Comparison of ENCODE assay signal across 9 cellular contexts in genomic region chr12:131783915-131784541, GRCh38. TPM values are rescaled to one million over a fixed set of nuclear protein-coding genes. Genes with fewer than 3 reads are reported as not detected.
DNase-seq lines count a peak whose midpoint lies in the region; ATAC-seq and TF ChIP-seq lines count a peak whose summit lies in the region.
"Had no signal": no experiment of that assay in that cellular context is flagged by ENCODE, and none has a peak within 500 bp of the region (broad histone marks: within the 10 kb centered on the region; RNA-seq: fewer than 3 reads in every experiment).

No MANE protein-coding gene starts in this region.

- peaks cover 29 to 69% (median 63%) of the 10 kb centered on the region in 10 experiments for H3K4me1 ChIP-seq in BLaER1 treated with 17β-estradiol and CSF1 and Interleukin-3, amounts not matched to agents 10 nM and 100 nM
- peaks cover 2% of the 10 kb centered on the region for H3K4me1 ChIP-seq in NT2/D1 (ENCODE audit: insufficient read depth, insufficient read length)
- H3K4me1 ChIP-seq in fibroblast of lung (ENCODE audit: control insufficient read depth, extremely low read depth, insufficient read depth, low read length) = peaks cover 2% of the 10 kb centered on the region
- no peaks in the 10 kb centered on the region for H3K4me1 ChIP-seq in prostate gland (replicated peaks)

- H3K9me3 Mint-ChIP-seq in activated CD4-positive, alpha-beta T cell treated with anti-CD3 and anti-CD28 coated beads, Interleukin-2, amount 10 ng/mL, durations not matched to agents 24 days and 14 days = no peaks in the 10 kb centered on the region
- H3K9me3 Mint-ChIP-seq: IgD-negative memory B cell had no signal

- H3K79me2 ChIP-seq in fibroblast of lung (ENCODE audit: control insufficient read depth, insufficient read depth, low read length) = no peaks in the 10 kb centered on the region

- intact Hi-C loops in activated CD4-positive, alpha-beta T cell treated with anti-CD3 and anti-CD28 coated beads, Interleukin-2, amount 10 ng/mL, durations not matched to agents 24 days and 14 days (cut with micrococcal nuclease) = no loop called here
- intact Hi-C loops in prostate gland (cut with DNase I) = no loop called here

- H4K20me1 ChIP-seq in BLaER1 treated with 17β-estradiol and CSF1 and Interleukin-3, amounts not matched to agents 10 nM and 100 nM = peaks cover 0 to 25% (median 0%) of the 10 kb centered on the region in 11 experiments; a peak in 9 of 22 replicates
- H4K20me1 ChIP-seq in fibroblast of lung (ENCODE audit: control insufficient read depth, extremely low read depth, insufficient read depth, low read length) = no peaks in the 10 kb centered on the region

- no peak overlapping the region for H3K27ac Mint-ChIP-seq in activated CD4-positive, alpha-beta T cell treated with anti-CD3 and anti-CD28 coated beads, Interleukin-2, amount 10 ng/mL, durations not matched to agents 24 days and 14 days

- no peak for TF ChIP-seq POLR2A in prostate gland (IDR thresholded peaks at IDR 0.05)

- peaks cover 36% of the 10 kb centered on the region for H3K36me3 Mint-ChIP-seq in activated CD4-positive, alpha-beta T cell treated with anti-CD3 and anti-CD28 coated beads, Interleukin-2, amount 10 ng/mL, durations not matched to agents 24 days and 14 days (ENCODE audit: low read depth)
- H3K36me3 Mint-ChIP-seq: IgD-negative memory B cell had no signal

- ATAC-seq in GM21786 (IDR thresholded peaks at IDR 0.05; ENCODE audit: unreplicated experiment) = peak; percentile 83

- H3K4me3 Mint-ChIP-seq in activated CD4-positive, alpha-beta T cell treated with anti-CD3 and anti-CD28 coated beads, Interleukin-2, amount 10 ng/mL, durations not matched to agents 24 days and 14 days = no peak overlapping the region

- 55% methylated on average over 10 of the region's 10 CpGs for WGBS in prostate gland

- H3K9me3 ChIP-seq in BLaER1 treated with 17β-estradiol and CSF1 and Interleukin-3, amounts not matched to agents 10 nM and 100 nM (replicated peaks in 1 of 11) = peaks cover 0 to 2% (median 0%) of the 10 kb centered on the region in 11 experiments; a peak in 2 of 22 replicates
- H3K9me3 ChIP-seq in NT2/D1 (ENCODE audit: insufficient read depth, low read length) (no peaks in the 10 kb centered on the region), fibroblast of lung (ENCODE audit: control insufficient read depth, insufficient read depth, low read depth, low read length) (no peaks in the 10 kb centered on the region), prostate gland (no peaks in the 10 kb centered on the region)

- DNase-seq in NT2/D1 (ENCODE audit: low read depth, low spot score) = peak; percentile 25
- peak; percentile 82 to 89 for DNase-seq in fibroblast of lung (ENCODE audit: low read depth in 2 of 2)
- no peak for DNase-seq in amygdala (lab: John Stamatoyannopoulos, UW)
- DNase-seq in activated CD4-positive, alpha-beta T cell treated with anti-CD3 and anti-CD28 coated beads, Interleukin-2, amount 10 ng/mL, durations not matched to agents 24 days and 14 days = no peak
- DNase-seq in NCI-H510A treated with DMSO at 0.1 percent for 48 hours (lab: John Stamatoyannopoulos, UW) = no peak
- no peak for DNase-seq in prostate gland (ENCODE audit: low spot score)

- H3K9ac ChIP-seq in BLaER1 treated with 17β-estradiol and CSF1 and Interleukin-3, amounts not matched to agents 10 nM and 100 nM = peak overlapping the region in 10 of 11 experiments; percentile 32 to 72 (median 63); a peak in 15 of 22 replicates
- H3K9ac ChIP-seq in NT2/D1 (ENCODE audit: insufficient read length, low read depth) = no peak overlapping the region
- H3K9ac ChIP-seq in fibroblast of lung (ENCODE audit: insufficient read depth, low read length) = no peak overlapping the region

- H3K27me3 ChIP-seq in BLaER1 treated with 17β-estradiol and CSF1 and Interleukin-3, amounts not matched to agents 10 nM and 100 nM = no peaks in the 10 kb centered on the region
- H3K27me3 ChIP-seq in NT2/D1 (ENCODE audit: insufficient read depth, insufficient read length) (no peaks in the 10 kb centered on the region), fibroblast of lung (ENCODE audit: control insufficient read depth, insufficient read depth, low read length) (no peaks in the 10 kb centered on the region), prostate gland (replicated peaks; ENCODE audit: insufficient read depth) (no peaks in the 10 kb centered on the region)

- H3K27me3 Mint-ChIP-seq in activated CD4-positive, alpha-beta T cell treated with anti-CD3 and anti-CD28 coated beads, Interleukin-2, amount 10 ng/mL, durations not matched to agents 24 days and 14 days = no peaks in the 10 kb centered on the region
- H3K27me3 Mint-ChIP-seq: IgD-negative memory B cell had no signal

- H3K36me3 ChIP-seq in BLaER1 treated with 17β-estradiol and CSF1 and Interleukin-3, amounts not matched to agents 10 nM and 100 nM = peaks cover 61 to 82% (median 78%) of the 10 kb centered on the region in 11 experiments
- peaks cover 75% of the 10 kb centered on the region for H3K36me3 ChIP-seq in NT2/D1 (ENCODE audit: insufficient read depth, insufficient read length, low read length)
- H3K36me3 ChIP-seq in fibroblast of lung (ENCODE audit: control insufficient read depth, insufficient read depth, low read length) = peaks cover 15% of the 10 kb centered on the region
- H3K36me3 ChIP-seq in prostate gland = peaks cover 0 to 2% of the 10 kb centered on the region in 2 donors

- peak overlapping the region in 9 of 11 experiments; percentile 58 to 85 (median 77); a peak in 18 of 22 replicates for H3K27ac ChIP-seq in BLaER1 treated with 17β-estradiol and CSF1 and Interleukin-3, amounts not matched to agents 10 nM and 100 nM
- peak overlapping the region; percentile 34 for H3K27ac ChIP-seq in fibroblast of lung (ENCODE audit: insufficient read depth, low read length)
- H3K27ac ChIP-seq in prostate gland = no peak overlapping the region

- no peak overlapping the region for H2AFZ ChIP-seq in fibroblast of lung (ENCODE audit: low read length)

- peak overlapping the region in 4 of 10 experiments; percentile 25 to 41 (median 31); a peak in 4 of 20 replicates for H3K4me3 ChIP-seq in BLaER1 treated with 17β-estradiol and CSF1 and Interleukin-3, amounts not matched to agents 10 nM and 100 nM
- H3K4me3 ChIP-seq in NT2/D1 (ENCODE audit: insufficient read length, low read depth) (no peak overlapping the region), fibroblast of lung (replicated peaks in 1 of 4; ENCODE audit: control extremely low read depth in 1 of 4, insufficient read depth in 1 of 4, low read depth in 3 of 4, low read length in 4 of 4) (peak overlapping the region in 1 of 4 experiments; percentile 18), prostate gland (no peak overlapping the region)

- H3K4me1 Mint-ChIP-seq in activated CD4-positive, alpha-beta T cell treated with anti-CD3 and anti-CD28 coated beads, Interleukin-2, amount 10 ng/mL, durations not matched to agents 24 days and 14 days = peaks cover 5% of the 10 kb centered on the region

- TF ChIP-seq CTCF in fibroblast of lung (conservative IDR thresholded peaks at IDR 0.05 in 1 of 2, IDR thresholded peaks at IDR 0.05 in 1 of 2; ENCODE audit: low read depth in 1 of 2, low read length in 2 of 2) (no peak), prostate gland (IDR thresholded peaks at IDR 0.05) (no peak)

- peak overlapping the region; percentile 69 to 93 (median 87) for H3K4me2 ChIP-seq in BLaER1 treated with 17β-estradiol and CSF1 and Interleukin-3, amounts not matched to agents 10 nM and 100 nM
- peak overlapping the region; percentile 11 for H3K4me2 ChIP-seq in fibroblast of lung (ENCODE audit: extremely low read depth, insufficient read depth, low read length)

RNA-seq across cellular contexts. Expression of gene MMP17, which starts 44.2 kb away (rescaled TPM):
- total RNA-seq in fibroblast of lung = 10.8 and 13.5 TPM in 2 replicates
- 3.2 and 5.2 TPM in 2 replicates for polyA plus RNA-seq in fibroblast of lung
- polyA plus RNA-seq in fibroblast of lung (2012) = 6.0 and 13.0 TPM in 2 replicates
- polyA minus RNA-seq in fibroblast of lung (ENCODE audit: low replicate concordance) = 7.1 and 9.2 TPM in 2 replicates
- total RNA-seq in activated CD4-positive, alpha-beta T cell treated with anti-CD3 and anti-CD28 coated beads, Interleukin-2, amount 10 ng/mL, durations not matched to agents 24 days and 14 days = 0.52 and 0.89 TPM in 2 replicates
- total RNA-seq in prostate gland = 10 to 100 TPM in 1 of 2 donors, 1 to 10 TPM in 1; 1.1 to 35.7 TPM

Comparison
In these comparisons a context has a peak if more than half of its experiments do, and no peak if none do; other contexts are left out.
1. H3K27ac ChIP-seq: peak in BLaER1 treated with 17β-estradiol and CSF1 and Interleukin-3, amounts not matched to agents 10 nM and 100 nM (9 of 11) and fibroblast of lung (single experiment); none in prostate gland (0 of 2).
2. H3K9ac ChIP-seq: peak in BLaER1 treated with 17β-estradiol and CSF1 and Interleukin-3, amounts not matched to agents 10 nM and 100 nM (10 of 11); none in NT2/D1 (single experiment) and fibroblast of lung (single experiment).
3. DNase-seq: peak in NT2/D1 (single experiment) and fibroblast of lung (2 of 2); none in amygdala (0 of 56), activated CD4-positive, alpha-beta T cell treated with anti-CD3 and anti-CD28 coated beads, Interleukin-2, amount 10 ng/mL, durations not matched to agents 24 days and 14 days (single experiment), NCI-H510A treated with DMSO at 0.1 percent for 48 hours (single experiment) and prostate gland (single experiment).